Comparison of ENCODE assay signal across 19 cellular contexts in genomic region chr7:121941836-121942235, GRCh38.
A peak's percentile ranks its signal among the peaks of the same experiment; 100 is the strongest.
DNase-seq lines count a peak whose midpoint lies in the region; ATAC-seq, FAIRE-seq and TF ChIP-seq lines count a peak whose summit lies in the region.
"Had no signal": no experiment of that assay in that cellular context is flagged by ENCODE, and none has a peak within 500 bp of the region (broad histone marks: within the 10 kb centered on the region; RNA-seq: fewer than 3 reads in every experiment).

No MANE protein-coding gene starts in this region.

- H3K36me3 Mint-ChIP-seq in GM23338 (ENCODE audit: low read depth) = peaks cover 20% of the 10 kb centered on the region
- H3K36me3 Mint-ChIP-seq in CD8-positive, alpha-beta T cell = no peaks in the 10 kb centered on the region
- H3K36me3 Mint-ChIP-seq: CD8-positive, alpha-beta memory T cell had no signal

- H3K9ac ChIP-seq in MM.1S (ENCODE audit: low read length) (no peak overlapping the region), kidney (ENCODE audit: low read length in 2 of 2) (no peak overlapping the region)
- H3K9ac ChIP-seq: GM23248 had no signal

- H3K79me2 ChIP-seq in GM23338 (replicated peaks; ENCODE audit: insufficient read depth) (peaks cover 50% of the 10 kb centered on the region), MM.1S (ENCODE audit: low read length) (no peaks in the 10 kb centered on the region)

- ATAC-seq in GM23338 (no peak), RWPE2 (ENCODE audit: low read depth) (no peak), foreskin keratinocyte (no peak), GM21786 (IDR thresholded peaks at IDR 0.05; ENCODE audit: unreplicated experiment) (no peak)
- ATAC-seq in CD8-positive, alpha-beta T cell = no peak
- ATAC-seq: HepG2 had no signal

- H3F3A ChIP-seq in GM23338 (replicated peaks; ENCODE audit: low read depth) = no peaks in the 10 kb centered on the region
- no peaks in the 10 kb centered on the region for H3F3A ChIP-seq in MM.1S (ENCODE audit: insufficient read depth, low read length)

- H3K27ac ChIP-seq in GM23338 (ENCODE audit: low read depth) (peak overlapping the region; percentile 96), MM.1S (ENCODE audit: low read length) (no peak overlapping the region), RWPE2 (ENCODE audit: poor library complexity, severe bottlenecking) (peak overlapping the region; percentile 19), foreskin keratinocyte (peak overlapping the region; percentile 31), kidney (ENCODE audit: low read depth in 2 of 2, low read length in 2 of 2) (no peak overlapping the region)
- no peak overlapping the region for H3K27ac ChIP-seq in CD8-positive, alpha-beta T cell (ENCODE audit: low read depth, low read length)
- H3K27ac ChIP-seq: GM23248, HL-60, SJCRH30 had no signal

- intact Hi-C loops in kidney (cut with DNase I) = loop anchor here (10.0 kb wide), 1 partner anchor 57 kb away; no protein-coding TSS in a partner anchor
- intact Hi-C loops in CD8-positive, alpha-beta T cell (cut with DNase I, micrococcal nuclease) = no loop called here

- no peaks in the 10 kb centered on the region for H3K27me3 Mint-ChIP-seq in GM23338 (ENCODE audit: insufficient read depth, low read depth, poor library complexity)
- no peaks in the 10 kb centered on the region for H3K27me3 Mint-ChIP-seq in CD8-positive, alpha-beta T cell (ENCODE audit: low read depth)
- H3K27me3 Mint-ChIP-seq: B cell; CD8-positive, alpha-beta memory T cell had no signal

- no peak overlapping the region for H3K4me3 ChIP-seq in GM23338
- no peak overlapping the region for H3K4me3 ChIP-seq in MM.1S (ENCODE audit: low read length)
- H3K4me3 ChIP-seq in RWPE2 (ENCODE audit: severe bottlenecking) = no peak overlapping the region
- H3K4me3 ChIP-seq in kidney (ENCODE audit: low read length in 2 of 2) = no peak overlapping the region
- H3K4me3 ChIP-seq in CD8-positive, alpha-beta T cell (ENCODE audit: low read depth, low read length) = no peak overlapping the region
- H3K4me3 ChIP-seq: GM23248, SJCRH30 had no signal

- H3K27ac Mint-ChIP-seq in GM23338 = peak overlapping the region; percentile 95
- no peak overlapping the region for H3K27ac Mint-ChIP-seq in CD8-positive, alpha-beta T cell
- H3K27ac Mint-ChIP-seq: B cell; CD8-positive, alpha-beta memory T cell had no signal

- CTCF ChIA-PET in CD8-positive, alpha-beta T cell (lab: Charles Lee) = no interaction called here

- H3K27me3 ChIP-seq in GM23338 (ENCODE audit: insufficient read depth) = no peaks in the 10 kb centered on the region
- H3K27me3 ChIP-seq in MM.1S (replicated peaks; ENCODE audit: insufficient read depth, low read length) = no peaks in the 10 kb centered on the region
- no peaks in the 10 kb centered on the region for H3K27me3 ChIP-seq in RWPE2 (ENCODE audit: insufficient read depth, poor library complexity, severe bottlenecking)
- no peaks in the 10 kb centered on the region for H3K27me3 ChIP-seq in foreskin keratinocyte
- no peaks in the 10 kb centered on the region for H3K27me3 ChIP-seq in CD8-positive, alpha-beta T cell (ENCODE audit: insufficient read depth, low read length)
- H3K27me3 ChIP-seq: SJCRH30 had no signal

- no peaks in the 10 kb centered on the region for H3K9me3 ChIP-seq in MM.1S (replicated peaks; ENCODE audit: insufficient read depth, low read length)
- H3K9me3 ChIP-seq in RWPE2 (ENCODE audit: severe bottlenecking) = no peaks in the 10 kb centered on the region
- H3K9me3 ChIP-seq in kidney (ENCODE audit: control insufficient read depth in 1 of 2, low read length in 2 of 2) = no peaks in the 10 kb centered on the region
- no peaks in the 10 kb centered on the region for H3K9me3 ChIP-seq in CD8-positive, alpha-beta T cell (ENCODE audit: low read length)
- H3K9me3 ChIP-seq: SJCRH30 had no signal

- no peaks in the 10 kb centered on the region for H4K20me1 ChIP-seq in GM23338 (replicated peaks; ENCODE audit: insufficient read depth)
- H4K20me1 ChIP-seq in MM.1S (ENCODE audit: insufficient read depth, low read length) = no peaks in the 10 kb centered on the region

- peaks cover 69% of the 10 kb centered on the region for H3K4me1 Mint-ChIP-seq in GM23338
- H3K4me1 Mint-ChIP-seq in CD8-positive, alpha-beta T cell (ENCODE audit: low read depth) = no peaks in the 10 kb centered on the region
- H3K4me1 Mint-ChIP-seq: B cell; CD8-positive, alpha-beta memory T cell had no signal

- TF ChIP-seq CTCF in GM23338 (conservative IDR thresholded peaks at IDR 0.05; ENCODE audit: low read depth in 2 of 2) (no peak), MM.1S (IDR thresholded peaks at IDR 0.05; ENCODE audit: low read length) (no peak), RWPE2 (IDR thresholded peaks at IDR 0.05; ENCODE audit: poor library complexity, severe bottlenecking) (no peak), foreskin keratinocyte (conservative IDR thresholded peaks at IDR 0.05) (no peak), kidney (IDR thresholded peaks at IDR 0.05; ENCODE audit: borderline replicate concordance, extremely low read depth, insufficient read depth) (no peak)
- no peak for TF ChIP-seq CTCF in CD8-positive, alpha-beta T cell (IDR thresholded peaks at IDR 0.05)

- POLR2A ChIA-PET in CD8-positive, alpha-beta T cell (lab: Charles Lee) = no interaction called here

- no peak overlapping the region for H3K4me3 Mint-ChIP-seq in GM23338
- H3K4me3 Mint-ChIP-seq in CD8-positive, alpha-beta T cell = no peak overlapping the region
- H3K4me3 Mint-ChIP-seq: B cell had no signal

- peak overlapping the region; percentile 40; the same call in 1 of the 2 replicates for H3K4me2 ChIP-seq in GM23338
- H3K4me2 ChIP-seq in MM.1S (ENCODE audit: low read depth, low read length) = no peak overlapping the region

- FAIRE-seq in kidney (lab: Jason Lieb, UNC) = no peak
- FAIRE-seq: HepG2 had no signal

- no peaks in the 10 kb centered on the region for H3K36me3 ChIP-seq in GM23338 (ENCODE audit: insufficient read depth)
- H3K36me3 ChIP-seq in MM.1S (replicated peaks; ENCODE audit: insufficient read depth, low read length) = no peaks in the 10 kb centered on the region
- H3K36me3 ChIP-seq in RWPE2 (ENCODE audit: low read depth) = no peaks in the 10 kb centered on the region
- no peaks in the 10 kb centered on the region for H3K36me3 ChIP-seq in kidney (ENCODE audit: control insufficient read depth in 1 of 2, insufficient read depth in 2 of 2, low read length in 2 of 2)
- H3K36me3 ChIP-seq in CD8-positive, alpha-beta T cell (ENCODE audit: insufficient read depth, low read length) = no peaks in the 10 kb centered on the region
- H3K36me3 ChIP-seq: SJCRH30 had no signal

- H2AFZ ChIP-seq in GM23338 = no peak overlapping the region
- 0 out of 2 replicates have a peak overlapping the region, but pooled peaks have one; percentile 14 for H2AFZ ChIP-seq in MM.1S (ENCODE audit: low read length)
- H2AFZ ChIP-seq: GM23248 had no signal

- H3K4me1 ChIP-seq in GM23338 (ENCODE audit: insufficient read depth) = peaks cover 60% of the 10 kb centered on the region
- H3K4me1 ChIP-seq in MM.1S (ENCODE audit: low read length) = no peaks in the 10 kb centered on the region
- peaks cover 40% of the 10 kb centered on the region for H3K4me1 ChIP-seq in RWPE2 (ENCODE audit: insufficient read depth, poor library complexity, severe bottlenecking)
- H3K4me1 ChIP-seq in foreskin keratinocyte = peaks cover 59% of the 10 kb centered on the region
- H3K4me1 ChIP-seq in kidney (ENCODE audit: control insufficient read depth in 1 of 2, insufficient read depth in 1 of 2, low read depth in 1 of 2, low read length in 2 of 2) = no peaks in the 10 kb centered on the region
- H3K4me1 ChIP-seq in CD8-positive, alpha-beta T cell (ENCODE audit: insufficient read depth, low read length) = no peaks in the 10 kb centered on the region
- H3K4me1 ChIP-seq: SJCRH30 had no signal

- H3K9me3 Mint-ChIP-seq in GM23338 = no peaks in the 10 kb centered on the region
- H3K9me3 Mint-ChIP-seq in CD8-positive, alpha-beta T cell = no peaks in the 10 kb centered on the region

- DNase-seq in GM23338 (ENCODE audit: low spot score) (no peak), MM.1S (no peak), RWPE2 (ENCODE audit: low spot score) (no peak), foreskin keratinocyte (peak in 1 of 2 donors; percentile 39), kidney (no peak), A172 (ENCODE audit: low spot score) (no peak)
- no peak for DNase-seq in CD8-positive, alpha-beta T cell
- DNase-seq: CD8-positive, alpha-beta memory T cell; DND-41; GF-D8; GM23248; NCI-H1436 treated with DMSO at 0.1 percent for 48 hours; NCI-H2107; SJCRH30; SW 1271 had no signal

- H3K9me2 ChIP-seq in GM23338 (ENCODE audit: insufficient read depth) (no peaks in the 10 kb centered on the region), MM.1S (replicated peaks; ENCODE audit: insufficient read depth, low read length) (no peaks in the 10 kb centered on the region)

TF ChIP-seq in GM23338, 12 proteins besides CTCF, POLR2A, EP300 and RAD21 (continues in another document):
- no peak for TF ChIP-seq EZH2phosphoT487 (IDR thresholded peaks at IDR 0.05; ENCODE audit: unreplicated experiment)
- TF ChIP-seq JUNB (IDR thresholded peaks at IDR 0.05; ENCODE audit: unreplicated experiment) = no peak
- TF ChIP-seq ZNF114 (CRISPR knock-in tag; IDR thresholded peaks at IDR 0.05) = no peak
- no peak for TF ChIP-seq CREB1 (CRISPR knock-in tag; IDR thresholded peaks at IDR 0.05; ENCODE audit: low read depth)
- no peak for TF ChIP-seq STAT1 (IDR thresholded peaks at IDR 0.05; ENCODE audit: unreplicated experiment)
- no peak for TF ChIP-seq EZH2 (IDR thresholded peaks at IDR 0.05; ENCODE audit: low read depth, unreplicated experiment)
- no peak for TF ChIP-seq POLR2AphosphoS5 (IDR thresholded peaks at IDR 0.05; ENCODE audit: low read depth)

Comparison
In these comparisons a context has a peak if more than half of its experiments do, and no peak if none do; other contexts are left out.
1. H3K27ac ChIP-seq: peak in GM23338 (single experiment), RWPE2 (single experiment) and foreskin keratinocyte (single experiment); none in MM.1S (single experiment), kidney (0 of 2) and CD8-positive, alpha-beta T cell (single experiment).